In the genomic region with DNA sequence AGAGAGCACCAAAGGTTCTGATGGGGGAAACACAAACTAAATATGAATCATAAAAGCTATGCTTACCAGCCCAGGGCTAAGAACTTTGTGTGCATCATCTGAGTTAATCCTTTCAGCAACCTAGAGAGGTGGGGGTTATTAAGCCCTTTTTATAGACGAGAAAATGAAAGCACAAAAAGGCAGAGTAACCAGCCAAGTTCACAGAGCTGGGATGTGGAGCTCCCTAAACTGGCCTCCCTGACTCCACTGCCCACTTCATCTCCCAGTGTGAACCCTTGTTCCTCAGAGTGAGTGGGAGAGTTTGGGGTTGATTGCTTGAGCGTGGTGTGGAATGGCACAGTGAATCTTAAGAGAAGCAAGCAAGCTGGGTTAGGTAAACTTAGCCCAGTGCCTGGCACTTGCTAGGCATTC, we compare ENCODE assay signal across 10 cellular contexts. TPM values are rescaled to one million over a fixed set of nuclear protein-coding genes. Genes with fewer than 3 reads are reported as not detected.
DNase-seq lines count a peak whose midpoint lies in the region; ATAC-seq and TF ChIP-seq lines count a peak whose summit lies in the region.
"Had no signal": no experiment of that assay in that cellular context is flagged by ENCODE, and none has a peak within 500 bp of the region (broad histone marks: within the 10 kb centered on the region; RNA-seq: fewer than 3 reads in every experiment).

No MANE protein-coding gene starts in this region.

- no peak for DNase-seq in T-helper 1 cell
- no peak for DNase-seq in Panc1 (ENCODE audit: low read depth, low spot score)
- no peak for DNase-seq in esophagus squamous epithelium (lab: John Stamatoyannopoulos, UW)
- no peak for DNase-seq in smooth muscle cell (lab: John Stamatoyannopoulos, UW; ENCODE audit: unreplicated experiment)
- no peak for DNase-seq in Peyer's patch
- no peak for DNase-seq in SK-N-DZ (ENCODE audit: low spot score)
- DNase-seq: 8988T, WERI-Rb-1 had no signal

- H3K27ac ChIP-seq in Panc1 (ENCODE audit: low read length) (peak overlapping the region; percentile 80), esophagus squamous epithelium (peak overlapping the region; percentile 71 to 89 (median 82)), smooth muscle cell (ENCODE audit: low read depth) (peak overlapping the region; percentile 91), Peyer's patch (peak overlapping the region in 2 of 4 donors; percentile 4 to 42)
- H3K27ac ChIP-seq: WERI-Rb-1 had no signal

- H3K4me2 ChIP-seq in smooth muscle cell = peak overlapping the region; percentile 55

- no TSS peak for BruUV-seq in Panc1 (replicated peaks; lab: Mats Ljungman, UMichigan)

- 7 to 31% methylated on average over 1 to 2 of the region's 2 CpGs for WGBS in esophagus squamous epithelium, 2 donors
- WGBS in smooth muscle cell (ENCODE audit: low lambda C conversion rate) = 54% methylated on average over 2 of the region's 2 CpGs

- ATAC-seq in Panc1 = peak; percentile 54
- ATAC-seq in HG03280 (IDR thresholded peaks at IDR 0.05; ENCODE audit: unreplicated experiment) = no peak

- POLR2A ChIA-PET in Panc1 (lab: Charles Lee) = no interaction called here

- intact Hi-C loops in Panc1 (cut with micrococcal nuclease; ENCODE audit: unreplicated experiment) = no loop called here
- intact Hi-C loops in esophagus squamous epithelium (cut with DNase I) = no loop called here

- peak overlapping the region; percentile 71 for H3K9ac ChIP-seq in smooth muscle cell (ENCODE audit: low read depth)

- H3K9me3 Mint-ChIP-seq in T-helper 1 cell treated with Interleukin-12 subunit alpha and Interleukin-12 subunit beta and Interleukin-4 antibody, amounts not matched to agents 30 μg/mL and 1 μg/mL, for 36 hours = no peaks in the 10 kb centered on the region

- H4K20me1 ChIP-seq in smooth muscle cell (ENCODE audit: low read depth) = no peaks in the 10 kb centered on the region

- no peaks in the 10 kb centered on the region for H3F3A ChIP-seq in smooth muscle cell (ENCODE audit: low read depth)

- H3K4me1 ChIP-seq in Panc1 (ENCODE audit: control insufficient read depth, insufficient read depth, low read length) (peaks cover 27% of the 10 kb centered on the region), esophagus squamous epithelium (peaks cover 9 to 52% (median 32%) of the 10 kb centered on the region in 3 donors), smooth muscle cell (ENCODE audit: low read depth) (peaks cover 11% of the 10 kb centered on the region), Peyer's patch (peaks cover 0 to 25% (median 12%) of the 10 kb centered on the region in 4 donors)

- TF ChIP-seq CTCF in Panc1 (IDR thresholded peaks at IDR 0.05) = no peak
- no peak for TF ChIP-seq CTCF in esophagus squamous epithelium (IDR thresholded peaks at IDR 0.05)
- no peak for TF ChIP-seq CTCF in smooth muscle cell (IDR thresholded peaks at IDR 0.05; ENCODE audit: borderline replicate concordance, insufficient read depth, poor library complexity, severe bottlenecking)
- TF ChIP-seq CTCF in Peyer's patch (IDR thresholded peaks at IDR 0.05) = no peak

- H3K9me3 ChIP-seq in Panc1 (ENCODE audit: control insufficient read depth, insufficient read depth, low read depth, low read length) (no peaks in the 10 kb centered on the region), esophagus squamous epithelium (no peaks in the 10 kb centered on the region), smooth muscle cell (replicated peaks; ENCODE audit: low read depth) (no peaks in the 10 kb centered on the region), Peyer's patch (no peaks in the 10 kb centered on the region)

- H3K4me1 Mint-ChIP-seq in T-helper 1 cell treated with Interleukin-12 subunit alpha and Interleukin-12 subunit beta and Interleukin-4 antibody, amounts not matched to agents 30 μg/mL and 1 μg/mL, for 36 hours (ENCODE audit: low read depth) = peaks cover 12% of the 10 kb centered on the region

- H3K79me2 ChIP-seq in smooth muscle cell (ENCODE audit: low read depth) = no peaks in the 10 kb centered on the region

- H3K36me3 Mint-ChIP-seq in T-helper 1 cell treated with Interleukin-12 subunit alpha and Interleukin-12 subunit beta and Interleukin-4 antibody, amounts not matched to agents 30 μg/mL and 1 μg/mL, for 36 hours (ENCODE audit: low read depth) = no peaks in the 10 kb centered on the region

- H3K27me3 Mint-ChIP-seq in T-helper 1 cell treated with Interleukin-12 subunit alpha and Interleukin-12 subunit beta and Interleukin-4 antibody, amounts not matched to agents 30 μg/mL and 1 μg/mL, for 36 hours (ENCODE audit: low read depth) = peaks cover 15% of the 10 kb centered on the region

- in situ Hi-C loops in Panc1 (cut with HindIII; ENCODE audit: low pct_unique_long_range_greater_than_20kb, low sequenced_read_pairs) = no loop called here

- no peaks in the 10 kb centered on the region for H3K27me3 ChIP-seq in Panc1 (ENCODE audit: control insufficient read depth, insufficient read depth, low read length)
- H3K27me3 ChIP-seq in esophagus squamous epithelium = no peaks in the 10 kb centered on the region
- H3K27me3 ChIP-seq in smooth muscle cell (ENCODE audit: low read depth) = no peaks in the 10 kb centered on the region
- H3K27me3 ChIP-seq in Peyer's patch = no peaks in the 10 kb centered on the region

- H3K36me3 ChIP-seq in Panc1 (ENCODE audit: control insufficient read depth, insufficient read depth, low read length) = no peaks in the 10 kb centered on the region
- H3K36me3 ChIP-seq in esophagus squamous epithelium = no peaks in the 10 kb centered on the region
- no peaks in the 10 kb centered on the region for H3K36me3 ChIP-seq in smooth muscle cell (ENCODE audit: low read depth)
- H3K36me3 ChIP-seq in Peyer's patch = no peaks in the 10 kb centered on the region
- H3K36me3 ChIP-seq: WERI-Rb-1 had no signal

- TF ChIP-seq POLR2A in esophagus squamous epithelium (IDR thresholded peaks at IDR 0.05) = no peak
- TF ChIP-seq POLR2A in Peyer's patch (IDR thresholded peaks at IDR 0.05) = no peak

- peak overlapping the region; percentile 22 for H3K27ac Mint-ChIP-seq in T-helper 1 cell treated with Interleukin-12 subunit alpha and Interleukin-12 subunit beta and Interleukin-4 antibody, amounts not matched to agents 30 μg/mL and 1 μg/mL, for 36 hours

- H3K4me3 ChIP-seq in Panc1 (ENCODE audit: low read depth in 2 of 2, low read length in 2 of 2) = peak overlapping the region in 1 of 2 experiments; percentile 27; a peak in 2 of 4 replicates
- no peak overlapping the region for H3K4me3 ChIP-seq in esophagus squamous epithelium
- no peak overlapping the region for H3K4me3 ChIP-seq in smooth muscle cell
- no peak overlapping the region for H3K4me3 ChIP-seq in Peyer's patch

- no peak overlapping the region for H3K4me3 Mint-ChIP-seq in T-helper 1 cell treated with Interleukin-12 subunit alpha and Interleukin-12 subunit beta and Interleukin-4 antibody, amounts not matched to agents 30 μg/mL and 1 μg/mL, for 36 hours

- CTCF ChIA-PET in Panc1 (lab: Charles Lee) = no interaction called here

- no peak overlapping the region for H2AFZ ChIP-seq in smooth muscle cell (ENCODE audit: low read depth)

RNA-seq across cellular contexts. Expression of a gene that starts 10.8 kb away (rescaled TPM):
- 33.9 TPM for total RNA-seq in Panc1 (2021; ENCODE audit: unreplicated experiment)
- 22.4 TPM for polyA plus RNA-seq in Panc1 (2012; ENCODE audit: insufficient read length)
- total RNA-seq in esophagus squamous epithelium = 10 to 100 TPM in 1 of 4 donors, 1 to 10 TPM in 3; 6.9 to 17.5 (median 9.4) TPM
- 24.9 and 25.6 TPM in 2 replicates for total RNA-seq in smooth muscle cell
- polyA plus RNA-seq in smooth muscle cell = 21.4 and 26.7 TPM in 2 replicates
- total RNA-seq in Peyer's patch = 10 to 100 TPM; 17.3 to 72.7 (median 54.2) TPM
- 0.77 and 1.7 TPM in 2 replicates for polyA plus RNA-seq in SK-N-DZ (2014; cell fraction: cytosol; rRNA removed)
- 1.3 and 1.6 TPM in 2 replicates for polyA plus RNA-seq in SK-N-DZ (2014; cell fraction: nucleus; rRNA removed)
